Comparison of ENCODE assay signal across 33 cellular contexts in the genomic region with DNA sequence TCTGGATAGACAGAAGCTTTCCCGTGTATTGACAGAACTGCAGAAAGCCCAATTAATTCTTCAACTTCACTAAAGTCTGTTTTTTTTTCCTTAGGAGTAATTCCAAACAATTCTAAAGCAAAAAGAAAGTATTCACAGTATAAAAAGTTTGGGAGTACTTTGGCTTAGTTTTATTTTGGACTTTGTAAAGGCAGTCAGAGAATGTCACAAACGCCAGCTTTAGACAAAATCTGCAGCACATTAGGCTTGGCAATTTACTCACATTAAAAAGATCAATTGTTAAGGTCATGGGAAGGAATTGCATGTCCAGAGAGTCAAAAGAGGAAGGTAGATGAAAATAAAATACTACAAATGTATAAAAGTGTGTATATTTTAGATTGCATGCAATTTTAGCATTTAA.
"Had no signal": no experiment of that assay in that cellular context is flagged by ENCODE, and none has a peak within 500 bp of the region (broad histone marks: within the 10 kb centered on the region; RNA-seq: fewer than 3 reads in every experiment).

No MANE protein-coding gene starts in this region.

- DNase-seq: activated CD4-positive, alpha-beta memory T cell treated with anti-CD3 and anti-CD28 coated beads for 36 hours; activated CD4-positive, alpha-beta T cell treated with anti-CD3 and anti-CD28 coated beads for 36 hours; activated CD4-positive, alpha-beta T cell treated with anti-CD3 and anti-CD28 coated beads, Interleukin-2, amount 10 ng/mL, durations not matched to agents 24 days and 14 days; activated CD4-positive, CD25-positive, alpha-beta regulatory T cell; activated CD4-positive, CD25-positive, alpha-beta regulatory T cell treated with anti-CD3 and anti-CD28 coated beads, Interleukin-2, amount 50 U/mL, for 72 hours; activated CD8-positive, alpha-beta memory T cell treated with anti-CD3 and anti-CD28 coated beads, Interleukin-2, amount 50 U/mL, for 48 hours; activated CD8-positive, alpha-beta T cell treated with anti-CD3 and anti-CD28 coated beads, Interleukin-2, amount 10 ng/mL, durations not matched to agents 7 days and 5 days; activated effector memory CD4-positive, alpha-beta T cell treated with anti-CD3 and anti-CD28 coated beads, Interleukin-2, amount 50 U/mL, for 16 hours; activated naive CD4-positive, alpha-beta T cell treated with anti-CD3 and anti-CD28 coated beads for 36 hours; activated naive CD8-positive, alpha-beta T cell treated with anti-CD3 and anti-CD28 coated beads for 36 hours; activated naive CD8-positive, alpha-beta T cell treated with anti-CD3 and anti-CD28 coated beads, Interleukin-2, amount 50 U/mL, for 24 hours; activated T-cell treated with anti-CD3 and anti-CD28 coated beads for 4 hours; activated T-cell treated with anti-CD3 and anti-CD28 coated beads, Interleukin-2, amount 50 U/mL, for 24 hours; adrenal gland; amygdala; aorta; body of pancreas; caudate nucleus; cortex of kidney; dermis blood vessel endothelial cell; effector CD4-positive, alpha-beta T cell; effector memory CD8-positive, alpha-beta T cell; erythroblast; foreskin keratinocyte; gastrocnemius medialis; SW 1271; T-helper 1 cell; T-helper 17 cell; T1000 had no signal

- H3K9me3 ChIP-seq: adrenal gland, body of pancreas, esophagus muscularis mucosa, gastrocnemius medialis had no signal

- H3K27ac ChIP-seq: adrenal gland, body of pancreas, esophagus muscularis mucosa, foreskin keratinocyte, gastrocnemius medialis had no signal

- H3K4me3 ChIP-seq: adrenal gland, body of pancreas, esophagus muscularis mucosa, gastrocnemius medialis had no signal

- H3K4me1 Mint-ChIP-seq: activated CD4-positive, alpha-beta T cell treated with anti-CD3 and anti-CD28 coated beads for 36 hours; activated CD4-positive, alpha-beta T cell treated with anti-CD3 and anti-CD28 coated beads, Interleukin-2, amount 10 ng/mL, durations not matched to agents 24 days and 14 days; activated naive CD4-positive, alpha-beta T cell treated with anti-CD3 and anti-CD28 coated beads, Interleukin-2, amount 50 U/mL, for 24 hours; activated naive CD8-positive, alpha-beta T cell treated with anti-CD3 and anti-CD28 coated beads for 36 hours; activated naive CD8-positive, alpha-beta T cell treated with anti-CD3 and anti-CD28 coated beads, Interleukin-2, amount 50 U/mL, for 24 hours; T-helper 17 cell had no signal

- H3K27ac Mint-ChIP-seq: activated CD4-positive, alpha-beta memory T cell treated with anti-CD3 and anti-CD28 coated beads for 36 hours; activated CD4-positive, alpha-beta T cell treated with anti-CD3 and anti-CD28 coated beads for 36 hours; activated CD4-positive, alpha-beta T cell treated with anti-CD3 and anti-CD28 coated beads, Interleukin-2, amount 10 ng/mL, durations not matched to agents 24 days and 14 days; activated CD8-positive, alpha-beta T cell treated with anti-CD3 and anti-CD28 coated beads, Interleukin-2, amount 10 ng/mL, durations not matched to agents 7 days and 5 days; activated naive CD4-positive, alpha-beta T cell treated with anti-CD3 and anti-CD28 coated beads for 36 hours; activated naive CD4-positive, alpha-beta T cell treated with anti-CD3 and anti-CD28 coated beads, Interleukin-2, amount 50 U/mL, for 24 hours; activated naive CD8-positive, alpha-beta T cell treated with anti-CD3 and anti-CD28 coated beads for 36 hours; activated naive CD8-positive, alpha-beta T cell treated with anti-CD3 and anti-CD28 coated beads, Interleukin-2, amount 50 U/mL, for 24 hours; activated T-cell treated with anti-CD3 and anti-CD28 coated beads, Interleukin-2, amount 50 U/mL, for 24 hours; activated T-helper 2 cell treated with anti-CD3 and anti-CD28 coated beads, Interferon-gamma antibody, Interleukin-2, Interleukin-4, amounts not matched to agents 10 μg/mL and 5 μg/mL and 100 μg/mL, durations not matched to agents 14 hours and 24 hours and 36 hours; effector memory CD8-positive, alpha-beta T cell; T-helper 17 cell; T-helper 2 cell treated with Interferon-gamma antibody and Interleukin-4, amounts not matched to agents 5 μg/mL and 100 μg/mL, for 36 hours had no signal

- H3K9me3 Mint-ChIP-seq: activated CD4-positive, alpha-beta memory T cell treated with anti-CD3 and anti-CD28 coated beads for 36 hours; activated naive CD4-positive, alpha-beta T cell treated with anti-CD3 and anti-CD28 coated beads for 36 hours; activated naive CD4-positive, alpha-beta T cell treated with anti-CD3 and anti-CD28 coated beads, Interleukin-2, amount 50 U/mL, for 24 hours; activated naive CD8-positive, alpha-beta T cell treated with anti-CD3 and anti-CD28 coated beads for 36 hours; activated naive CD8-positive, alpha-beta T cell treated with anti-CD3 and anti-CD28 coated beads, Interleukin-2, amount 50 U/mL, for 24 hours; activated T-cell treated with anti-CD3 and anti-CD28 coated beads, Interleukin-2, amount 50 U/mL, for 24 hours; activated T-helper 2 cell treated with anti-CD3 and anti-CD28 coated beads, Interferon-gamma antibody, Interleukin-2, Interleukin-4, amounts not matched to agents 10 μg/mL and 5 μg/mL and 100 μg/mL, durations not matched to agents 14 hours and 24 hours and 36 hours; effector memory CD8-positive, alpha-beta T cell; T-helper 2 cell treated with Interferon-gamma antibody and Interleukin-4, amounts not matched to agents 5 μg/mL and 100 μg/mL, for 36 hours had no signal

- H3K36me3 Mint-ChIP-seq: activated CD4-positive, alpha-beta memory T cell treated with anti-CD3 and anti-CD28 coated beads for 36 hours; activated naive CD4-positive, alpha-beta T cell treated with anti-CD3 and anti-CD28 coated beads, Interleukin-2, amount 50 U/mL, for 24 hours; activated naive CD8-positive, alpha-beta T cell treated with anti-CD3 and anti-CD28 coated beads for 36 hours had no signal

- H3K4me3 Mint-ChIP-seq: activated CD4-positive, alpha-beta memory T cell treated with anti-CD3 and anti-CD28 coated beads for 36 hours; activated CD4-positive, alpha-beta T cell treated with anti-CD3 and anti-CD28 coated beads for 36 hours; activated CD4-positive, alpha-beta T cell treated with anti-CD3 and anti-CD28 coated beads, Interleukin-2, amount 10 ng/mL, durations not matched to agents 24 days and 14 days; activated CD8-positive, alpha-beta T cell treated with anti-CD3 and anti-CD28 coated beads, Interleukin-2, amount 10 ng/mL, durations not matched to agents 7 days and 5 days; activated naive CD4-positive, alpha-beta T cell treated with anti-CD3 and anti-CD28 coated beads for 36 hours; activated naive CD4-positive, alpha-beta T cell treated with anti-CD3 and anti-CD28 coated beads, Interleukin-2, amount 50 U/mL, for 24 hours; activated naive CD8-positive, alpha-beta T cell treated with anti-CD3 and anti-CD28 coated beads for 36 hours; activated naive CD8-positive, alpha-beta T cell treated with anti-CD3 and anti-CD28 coated beads, Interleukin-2, amount 50 U/mL, for 24 hours; activated T-cell treated with anti-CD3 and anti-CD28 coated beads, Interleukin-2, amount 50 U/mL, for 24 hours; effector memory CD8-positive, alpha-beta T cell; T-helper 17 cell; T-helper 2 cell treated with Interferon-gamma antibody and Interleukin-4, amounts not matched to agents 5 μg/mL and 100 μg/mL, for 36 hours had no signal

- ATAC-seq: activated CD4-positive, alpha-beta T cell treated with anti-CD3 and anti-CD28 coated beads for 36 hours; activated CD8-positive, alpha-beta T cell treated with anti-CD3 and anti-CD28 coated beads, Interleukin-2, amount 10 ng/mL, durations not matched to agents 7 days and 5 days; activated naive CD8-positive, alpha-beta T cell treated with anti-CD3 and anti-CD28 coated beads, Interleukin-2, amount 50 U/mL, for 24 hours; body of pancreas; effector memory CD8-positive, alpha-beta T cell; foreskin keratinocyte; gastrocnemius medialis; T-helper 17 cell had no signal

- H3K36me3 ChIP-seq: adrenal gland, esophagus muscularis mucosa, gastrocnemius medialis had no signal

- H3K4me1 ChIP-seq: adrenal gland, body of pancreas, esophagus muscularis mucosa, foreskin keratinocyte had no signal

- H3K27me3 Mint-ChIP-seq: activated CD4-positive, alpha-beta memory T cell treated with anti-CD3 and anti-CD28 coated beads for 36 hours; activated CD4-positive, alpha-beta T cell treated with anti-CD3 and anti-CD28 coated beads for 36 hours; activated CD4-positive, alpha-beta T cell treated with anti-CD3 and anti-CD28 coated beads, Interleukin-2, amount 10 ng/mL, durations not matched to agents 24 days and 14 days; activated naive CD8-positive, alpha-beta T cell treated with anti-CD3 and anti-CD28 coated beads for 36 hours; activated naive CD8-positive, alpha-beta T cell treated with anti-CD3 and anti-CD28 coated beads, Interleukin-2, amount 50 U/mL, for 24 hours; activated T-cell treated with anti-CD3 and anti-CD28 coated beads, Interleukin-2, amount 50 U/mL, for 24 hours had no signal

- H3K27me3 ChIP-seq: adrenal gland, body of pancreas, esophagus muscularis mucosa, foreskin keratinocyte, gastrocnemius medialis had no signal
